ENCODE assay signal across 1 cellular context in the genomic region with DNA sequence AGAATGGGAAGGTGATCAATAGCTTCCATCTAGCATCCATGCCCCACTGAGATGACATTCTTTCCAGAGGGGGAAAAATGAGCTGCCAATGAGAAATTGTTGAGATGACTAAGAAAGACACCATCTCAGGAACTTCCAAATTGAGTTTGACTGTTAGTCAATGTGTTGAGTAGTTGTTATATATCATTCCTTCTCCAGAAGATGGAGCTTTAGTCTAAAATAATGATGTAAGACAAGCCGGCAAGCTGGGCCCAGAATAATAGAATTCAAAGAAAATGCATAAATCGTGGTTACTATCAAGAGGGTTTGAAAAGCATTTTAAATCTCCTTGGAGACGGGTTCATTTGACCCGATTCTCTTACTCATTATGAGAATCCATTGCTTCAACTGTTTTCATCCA.
TF ChIP-seq lines count a peak whose summit lies in the region.

No MANE protein-coding gene starts in this region.

TF ChIP-seq in HCT116, 20 proteins besides CTCF, POLR2A, EP300 and RAD21 (continued from another document):
- TF ChIP-seq, protein P1, sequence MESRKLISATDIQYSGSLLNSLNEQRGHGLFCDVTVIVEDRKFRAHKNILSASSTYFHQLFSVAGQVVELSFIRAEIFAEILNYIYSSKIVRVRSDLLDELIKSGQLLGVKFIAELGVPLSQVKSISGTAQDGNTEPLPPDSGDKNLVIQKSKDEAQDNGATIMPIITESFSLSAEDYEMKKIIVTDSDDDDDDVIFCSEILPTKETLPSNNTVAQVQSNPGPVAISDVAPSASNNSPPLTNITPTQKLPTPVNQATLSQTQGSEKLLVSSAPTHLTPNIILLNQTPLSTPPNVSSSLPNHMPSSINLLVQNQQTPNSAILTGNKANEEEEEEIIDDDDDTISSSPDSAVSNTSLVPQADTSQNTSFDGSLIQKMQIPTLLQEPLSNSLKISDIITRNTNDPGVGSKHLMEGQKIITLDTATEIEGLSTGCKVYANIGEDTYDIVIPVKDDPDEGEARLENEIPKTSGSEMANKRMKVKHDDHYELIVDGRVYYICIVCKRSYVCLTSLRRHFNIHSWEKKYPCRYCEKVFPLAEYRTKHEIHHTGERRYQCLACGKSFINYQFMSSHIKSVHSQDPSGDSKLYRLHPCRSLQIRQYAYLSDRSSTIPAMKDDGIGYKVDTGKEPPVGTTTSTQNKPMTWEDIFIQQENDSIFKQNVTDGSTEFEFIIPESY (IDR thresholded peaks at IDR 0.05; ENCODE audit: extremely low read depth, insufficient replicate concordance, low read length) = no peak
